2 cellular contexts compared by ENCODE assay signal in genomic region chr6:142648526-142648925, GRCh38.
TF ChIP-seq lines count a peak whose summit lies in the region.

No MANE protein-coding gene starts in this region.

TF ChIP-seq in H1, 55 proteins besides CTCF, POLR2A, EP300 and RAD21:
- TF ChIP-seq GABPA (IDR thresholded peaks at IDR 0.05; ENCODE audit: borderline replicate concordance, insufficient read depth, low read length) (no peak), HDAC2 (IDR thresholded peaks at IDR 0.05; ENCODE audit: borderline replicate concordance in 1 of 2, low read depth in 2 of 2, low read length in 2 of 2) (0 out of 4 replicates have a peak, but pooled peaks of 1 of the 2 experiments have one; percentile 40)

TF ChIP-seq in HepG2, 621 proteins besides CTCF, POLR2A, EP300 and RAD21:
- TF ChIP-seq ZNF629 (CRISPR knock-in tag; conservative IDR thresholded peaks at IDR 0.05) (peak; percentile 50; the same call in 1 of the 2 replicates), AHR (CRISPR knock-in tag; IDR thresholded peaks at IDR 0.05) (no peak)
